ENCODE assay signal across 1 cellular context in genomic region chr16:19704321-19705130, GRCh38.
TF ChIP-seq lines count a peak whose summit lies in the region.

No MANE protein-coding gene starts in this region.

TF ChIP-seq in HCT116, 20 proteins besides CTCF, POLR2A, EP300 and RAD21 (continued from another document):
- TF ChIP-seq REST (IDR thresholded peaks at IDR 0.05; ENCODE audit: low read depth) (no peak), SRF (IDR thresholded peaks at IDR 0.05; ENCODE audit: low read depth) (no peak), MAX (IDR thresholded peaks at IDR 0.05) (no peak), FOSL1 (IDR thresholded peaks at IDR 0.05; ENCODE audit: low read depth) (peak; percentile 49; the same call in 1 of the 2 replicates), CEBPB (IDR thresholded peaks at IDR 0.05; ENCODE audit: low read depth) (no peak), CBX3 (IDR thresholded peaks at IDR 0.05; ENCODE audit: low read depth) (no peak), SP1 (IDR thresholded peaks at IDR 0.05; ENCODE audit: low read depth) (0 out of 2 replicates have a peak, but pooled peaks have one; percentile 6), SIN3A (IDR thresholded peaks at IDR 0.05; ENCODE audit: low read depth) (no peak)
